17 cellular contexts compared by ENCODE assay signal in genomic region chr12:10186299-10186698, GRCh38. TPM values are rescaled to one million over a fixed set of nuclear protein-coding genes. Genes with fewer than 3 reads are reported as not detected.
DNase-seq lines count a peak whose midpoint lies in the region; ATAC-seq and TF ChIP-seq lines count a peak whose summit lies in the region.
"Had no signal": no experiment of that assay in that cellular context is flagged by ENCODE, and none has a peak within 500 bp of the region (broad histone marks: within the 10 kb centered on the region; RNA-seq: fewer than 3 reads in every experiment).

No MANE protein-coding gene starts in this region.

- H3K9ac ChIP-seq in Karpas-422 (ENCODE audit: low read length): no peak overlapping the region
- H3K9ac ChIP-seq: parathyroid adenoma had no signal

- H3K27ac ChIP-seq in Karpas-422 (ENCODE audit: low read length): no peak overlapping the region
- H3K27ac ChIP-seq: epithelial cell of prostate, hepatocyte, parathyroid adenoma, SJSA1 had no signal

- H3K27me3 ChIP-seq in Karpas-422 (ENCODE audit: low read length): no peaks in the 10 kb centered on the region
- H3K27me3 ChIP-seq: hepatocyte, SJSA1 had no signal

- DNase-seq in GM13976 (ENCODE audit: low spot score) (peak; percentile 54), UCSD-AML1 (lab: John Stamatoyannopoulos, UW; ENCODE audit: unreplicated experiment) (peak; percentile 21), hippocampal formation (lab: John Stamatoyannopoulos, UW) (peak; percentile 10 to 14), sciatic nerve (ENCODE audit: low spot score) (peak; percentile 66), Karpas-422 (no peak), HCEC 1CT (no peak), NCI-H146 (lab: John Stamatoyannopoulos, UW) (no peak)
- DNase-seq: activated naive CD4-positive, alpha-beta T cell treated with anti-CD3 and anti-CD28 coated beads, Interleukin-2, amount 10 ng/mL, durations not matched to agents 7 days and 5 days; NCI-H1436 treated with DMSO at 0.1 percent for 48 hours; stimulated activated CD4-positive, alpha-beta T cell treated with anti-CD3 and anti-CD28 coated beads, Interleukin-4, amount 100 ng/mL, for 1 hour; stimulated activated naive CD4-positive, alpha-beta T cell had no signal

- no peaks in the 10 kb centered on the region for H3K9me2 ChIP-seq in Karpas-422 (replicated peaks; ENCODE audit: insufficient read depth, low read length)

- H3K9me3 ChIP-seq in Karpas-422 (ENCODE audit: low read length): no peaks in the 10 kb centered on the region
- H3K9me3 ChIP-seq: SJSA1 had no signal

- no peak overlapping the region for H3K4me3 ChIP-seq in Karpas-422 (ENCODE audit: low read length)
- H3K4me3 ChIP-seq: hepatocyte, SJSA1 had no signal

- H2AFZ ChIP-seq in Karpas-422 (ENCODE audit: low read length): no peak overlapping the region
- H2AFZ ChIP-seq: hepatocyte, parathyroid adenoma had no signal

- no peaks in the 10 kb centered on the region for H3K4me1 ChIP-seq in Karpas-422 (ENCODE audit: low read length)
- H3K4me1 ChIP-seq: parathyroid adenoma had no signal

- TF ChIP-seq CTCF in GM13976 (IDR thresholded peaks at IDR 0.05; ENCODE audit: borderline replicate concordance, control extremely low read depth, extremely low read depth, insufficient read depth, missing control alignments): no peak

- no peaks in the 10 kb centered on the region for H3K79me2 ChIP-seq in Karpas-422 (ENCODE audit: low read length)
- H3K79me2 ChIP-seq: hepatocyte, parathyroid adenoma had no signal

- H3K4me2 ChIP-seq in Karpas-422 (ENCODE audit: low read depth, low read length, poor library complexity, severe bottlenecking): no peak overlapping the region
- H3K4me2 ChIP-seq: hepatocyte had no signal

- intact Hi-C loops in sciatic nerve (cut with DNase I): no loop called here

- H3K36me3 ChIP-seq in Karpas-422 (ENCODE audit: insufficient read depth, low read length): no peaks in the 10 kb centered on the region
- H3K36me3 ChIP-seq: SJSA1 had no signal

- no peaks in the 10 kb centered on the region for H4K20me1 ChIP-seq in Karpas-422 (ENCODE audit: insufficient read depth, low read depth, low read length)

- in situ Hi-C loops in GM13976 (cut with MboI; ENCODE audit: low sequenced_read_pairs, unreplicated experiment): no loop called here

- ATAC-seq in sciatic nerve (peak; percentile 64), GM18505 (IDR thresholded peaks at IDR 0.05; ENCODE audit: unreplicated experiment) (no peak)

- TF ChIP-seq POLR2A in GM18505 (IDR thresholded peaks at IDR 0.05; ENCODE audit: borderline replicate concordance, extremely low read depth, insufficient read depth, insufficient read length): no peak

RNA-seq across cellular contexts. Expression of gene TMEM52B, which starts 7.5 kb away (rescaled TPM):
- 0.45 TPM for total RNA-seq in sciatic nerve
- not detected in 2 replicates for total RNA-seq in Karpas-422 (2014; rRNA removed; shearing (Covaris generic); ENCODE audit: low replicate concordance)
- total RNA-seq: lung microvascular endothelial cell had no signal

RNA-seq across cellular contexts. Expression of gene OLR1, which starts 14.4 kb away (rescaled TPM):
- total RNA-seq in sciatic nerve: 33.1 TPM
- total RNA-seq in Karpas-422 (2014; rRNA removed; shearing (Covaris generic); ENCODE audit: low replicate concordance): not detected in 2 replicates
- total RNA-seq: lung microvascular endothelial cell had no signal

RNA-seq across cellular contexts. Expression of gene GABARAPL1, which starts 26.4 kb away (rescaled TPM):
- total RNA-seq in sciatic nerve: 167 TPM
- 0.56 and 0.90 TPM in 2 replicates for total RNA-seq in Karpas-422 (2014; rRNA removed; shearing (Covaris generic); ENCODE audit: low replicate concordance)

RNA-seq across cellular contexts. Expression of gene CLEC7A, which starts 56.3 kb away (rescaled TPM):
- 32.4 TPM for total RNA-seq in sciatic nerve
- not detected in 2 replicates for total RNA-seq in Karpas-422 (2014; rRNA removed; shearing (Covaris generic); ENCODE audit: low replicate concordance)
- total RNA-seq: SJSA1 had no signal

Comparison
In these comparisons a context has a peak if more than half of its experiments do, and no peak if none do; other contexts are left out.
1. DNase-seq: peak in GM13976 (single experiment), UCSD-AML1 (single experiment), hippocampal formation (2 of 2) and sciatic nerve (single experiment); none in Karpas-422 (single experiment), HCEC 1CT (single experiment) and NCI-H146 (single experiment).
2. RNA of gene OLR1, which starts 14.4 kb away (total RNA-seq): 33.1 TPM in sciatic nerve (single experiment); not detected in Karpas-422; every median in the first group is over 10 times any median in the second.
3. RNA of gene GABARAPL1, which starts 26.4 kb away (total RNA-seq): 167 TPM in sciatic nerve (single experiment); 0.56 to 0.90 TPM in Karpas-422; every median in the first group is over 10 times any median in the second.